Comparison of ENCODE assay signal across 3 cellular contexts in the genomic region with DNA sequence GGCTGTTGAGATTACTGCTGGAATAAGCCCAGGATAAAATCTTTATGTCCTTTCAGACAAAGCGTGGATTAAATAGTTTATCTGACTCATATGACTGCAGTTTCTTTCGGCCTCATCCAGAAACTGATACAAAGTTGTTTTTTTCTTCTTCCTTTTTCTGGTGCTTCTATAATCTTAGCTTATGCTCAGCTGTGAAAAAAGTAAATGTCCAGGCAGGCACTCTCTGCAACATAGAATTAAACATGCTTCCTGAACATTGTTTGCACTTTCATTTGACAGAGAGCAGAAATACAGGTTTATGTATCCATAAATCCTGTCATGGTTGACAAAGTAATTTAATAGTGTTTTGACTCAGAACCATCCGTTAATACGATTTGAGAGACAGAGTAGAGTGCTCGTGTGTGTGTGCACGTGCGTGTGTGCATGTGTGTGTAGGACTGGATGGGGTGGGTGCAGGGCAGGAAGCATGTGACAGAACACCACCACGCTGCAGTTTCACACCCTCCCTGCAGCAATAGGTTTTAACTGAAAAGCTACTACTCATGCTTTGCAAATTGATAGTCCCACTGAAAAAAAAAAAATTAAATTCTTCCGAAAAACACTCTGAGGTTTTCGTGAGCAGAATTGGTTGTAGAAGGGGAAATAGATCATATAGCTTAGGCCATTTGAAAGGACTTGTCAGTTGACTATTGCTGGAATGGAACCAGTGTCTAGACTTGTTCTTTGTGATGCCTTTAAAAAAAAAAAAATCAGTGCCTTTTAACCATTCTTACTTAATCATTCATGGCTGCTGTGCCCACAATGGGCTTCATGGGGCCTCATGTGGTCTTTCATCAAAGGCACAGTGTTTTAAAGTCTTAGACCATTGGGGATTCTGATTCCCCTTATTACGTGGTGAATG.
TF ChIP-seq lines count a peak whose summit lies in the region.

No MANE protein-coding gene starts in this region.

TF ChIP-seq in IMR-90, 13 proteins besides CTCF, POLR2A, EP300 and RAD21 (continued from another document):
- no peak for TF ChIP-seq MXI1 (IDR thresholded peaks at IDR 0.05; ENCODE audit: borderline replicate concordance, low read depth, low read length)
- TF ChIP-seq MAZ (IDR thresholded peaks at IDR 0.05; ENCODE audit: borderline replicate concordance, low read depth, low read length), result no peak
- no peak for TF ChIP-seq CEBPB (IDR thresholded peaks at IDR 0.05; ENCODE audit: low read depth, low read length)
- TF ChIP-seq SMC3 (IDR thresholded peaks at IDR 0.05; ENCODE audit: low read depth, low read length), result no peak
- TF ChIP-seq, protein P1, sequence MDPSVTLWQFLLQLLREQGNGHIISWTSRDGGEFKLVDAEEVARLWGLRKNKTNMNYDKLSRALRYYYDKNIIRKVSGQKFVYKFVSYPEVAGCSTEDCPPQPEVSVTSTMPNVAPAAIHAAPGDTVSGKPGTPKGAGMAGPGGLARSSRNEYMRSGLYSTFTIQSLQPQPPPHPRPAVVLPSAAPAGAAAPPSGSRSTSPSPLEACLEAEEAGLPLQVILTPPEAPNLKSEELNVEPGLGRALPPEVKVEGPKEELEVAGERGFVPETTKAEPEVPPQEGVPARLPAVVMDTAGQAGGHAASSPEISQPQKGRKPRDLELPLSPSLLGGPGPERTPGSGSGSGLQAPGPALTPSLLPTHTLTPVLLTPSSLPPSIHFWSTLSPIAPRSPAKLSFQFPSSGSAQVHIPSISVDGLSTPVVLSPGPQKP (IDR thresholded peaks at IDR 0.05; ENCODE audit: borderline replicate concordance, low read depth, low read length), result no peak
- no peak for TF ChIP-seq FOS (IDR thresholded peaks at IDR 0.05; ENCODE audit: low read depth, low read length)
- TF ChIP-seq, protein P2, sequence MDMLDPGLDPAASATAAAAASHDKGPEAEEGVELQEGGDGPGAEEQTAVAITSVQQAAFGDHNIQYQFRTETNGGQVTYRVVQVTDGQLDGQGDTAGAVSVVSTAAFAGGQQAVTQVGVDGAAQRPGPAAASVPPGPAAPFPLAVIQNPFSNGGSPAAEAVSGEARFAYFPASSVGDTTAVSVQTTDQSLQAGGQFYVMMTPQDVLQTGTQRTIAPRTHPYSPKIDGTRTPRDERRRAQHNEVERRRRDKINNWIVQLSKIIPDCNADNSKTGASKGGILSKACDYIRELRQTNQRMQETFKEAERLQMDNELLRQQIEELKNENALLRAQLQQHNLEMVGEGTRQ (IDR thresholded peaks at IDR 0.05; ENCODE audit: low read depth, low read length), result no peak
- TF ChIP-seq BHLHE40 (IDR thresholded peaks at IDR 0.05; ENCODE audit: low read depth, low read length), result no peak; the same call in 1 of the 2 replicates
- no peak for TF ChIP-seq RCOR1 (IDR thresholded peaks at IDR 0.05; ENCODE audit: insufficient replicate concordance, low read length)
- no peak for TF ChIP-seq CHD1 (IDR thresholded peaks at IDR 0.05; ENCODE audit: low read depth, low read length)
- TF ChIP-seq NFE2L2 (IDR thresholded peaks at IDR 0.05; ENCODE audit: low read depth, low read length), result no peak
- TF ChIP-seq MAFK (IDR thresholded peaks at IDR 0.05; ENCODE audit: low read depth, low read length), result no peak

TF ChIP-seq in SK-N-SH treated with all-trans-retinoic acid at 6 μM for 48 hours, 23 proteins besides CTCF, POLR2A, EP300 and RAD21 (continued from another document):
- TF ChIP-seq, protein P3, sequence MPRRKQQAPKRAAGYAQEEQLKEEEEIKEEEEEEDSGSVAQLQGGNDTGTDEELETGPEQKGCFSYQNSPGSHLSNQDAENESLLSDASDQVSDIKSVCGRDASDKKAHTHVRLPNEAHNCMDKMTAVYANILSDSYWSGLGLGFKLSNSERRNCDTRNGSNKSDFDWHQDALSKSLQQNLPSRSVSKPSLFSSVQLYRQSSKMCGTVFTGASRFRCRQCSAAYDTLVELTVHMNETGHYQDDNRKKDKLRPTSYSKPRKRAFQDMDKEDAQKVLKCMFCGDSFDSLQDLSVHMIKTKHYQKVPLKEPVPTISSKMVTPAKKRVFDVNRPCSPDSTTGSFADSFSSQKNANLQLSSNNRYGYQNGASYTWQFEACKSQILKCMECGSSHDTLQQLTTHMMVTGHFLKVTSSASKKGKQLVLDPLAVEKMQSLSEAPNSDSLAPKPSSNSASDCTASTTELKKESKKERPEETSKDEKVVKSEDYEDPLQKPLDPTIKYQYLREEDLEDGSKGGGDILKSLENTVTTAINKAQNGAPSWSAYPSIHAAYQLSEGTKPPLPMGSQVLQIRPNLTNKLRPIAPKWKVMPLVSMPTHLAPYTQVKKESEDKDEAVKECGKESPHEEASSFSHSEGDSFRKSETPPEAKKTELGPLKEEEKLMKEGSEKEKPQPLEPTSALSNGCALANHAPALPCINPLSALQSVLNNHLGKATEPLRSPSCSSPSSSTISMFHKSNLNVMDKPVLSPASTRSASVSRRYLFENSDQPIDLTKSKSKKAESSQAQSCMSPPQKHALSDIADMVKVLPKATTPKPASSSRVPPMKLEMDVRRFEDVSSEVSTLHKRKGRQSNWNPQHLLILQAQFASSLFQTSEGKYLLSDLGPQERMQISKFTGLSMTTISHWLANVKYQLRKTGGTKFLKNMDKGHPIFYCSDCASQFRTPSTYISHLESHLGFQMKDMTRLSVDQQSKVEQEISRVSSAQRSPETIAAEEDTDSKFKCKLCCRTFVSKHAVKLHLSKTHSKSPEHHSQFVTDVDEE (CRISPR knock-in tag; IDR thresholded peaks at IDR 0.05), result 0 out of 2 replicates have a peak, but pooled peaks have one; percentile 70
- TF ChIP-seq ZFP30 (CRISPR knock-in tag; IDR thresholded peaks at IDR 0.05), result no peak
- peak; percentile 64 for TF ChIP-seq ISL1 (CRISPR knock-in tag; IDR thresholded peaks at IDR 0.05)
- TF ChIP-seq OSR1 (CRISPR knock-in tag; IDR thresholded peaks at IDR 0.05), result no peak
- TF ChIP-seq GLIS3 (CRISPR knock-in tag; IDR thresholded peaks at IDR 0.05), result 0 out of 2 replicates have a peak, but pooled peaks have one; percentile 16
- TF ChIP-seq ARNTL (CRISPR knock-in tag; IDR thresholded peaks at IDR 0.05; ENCODE audit: borderline replicate concordance, low read depth), result peak; percentile 64; the same call in 1 of the 2 replicates

TF ChIP-seq in K562, 482 proteins besides CTCF, POLR2A, EP300 and RAD21:
- peak; percentile 6 for TF ChIP-seq MEIS2 (IDR thresholded peaks at IDR 0.05; ENCODE audit: partially characterized antibody)
- TF ChIP-seq, protein P4, sequence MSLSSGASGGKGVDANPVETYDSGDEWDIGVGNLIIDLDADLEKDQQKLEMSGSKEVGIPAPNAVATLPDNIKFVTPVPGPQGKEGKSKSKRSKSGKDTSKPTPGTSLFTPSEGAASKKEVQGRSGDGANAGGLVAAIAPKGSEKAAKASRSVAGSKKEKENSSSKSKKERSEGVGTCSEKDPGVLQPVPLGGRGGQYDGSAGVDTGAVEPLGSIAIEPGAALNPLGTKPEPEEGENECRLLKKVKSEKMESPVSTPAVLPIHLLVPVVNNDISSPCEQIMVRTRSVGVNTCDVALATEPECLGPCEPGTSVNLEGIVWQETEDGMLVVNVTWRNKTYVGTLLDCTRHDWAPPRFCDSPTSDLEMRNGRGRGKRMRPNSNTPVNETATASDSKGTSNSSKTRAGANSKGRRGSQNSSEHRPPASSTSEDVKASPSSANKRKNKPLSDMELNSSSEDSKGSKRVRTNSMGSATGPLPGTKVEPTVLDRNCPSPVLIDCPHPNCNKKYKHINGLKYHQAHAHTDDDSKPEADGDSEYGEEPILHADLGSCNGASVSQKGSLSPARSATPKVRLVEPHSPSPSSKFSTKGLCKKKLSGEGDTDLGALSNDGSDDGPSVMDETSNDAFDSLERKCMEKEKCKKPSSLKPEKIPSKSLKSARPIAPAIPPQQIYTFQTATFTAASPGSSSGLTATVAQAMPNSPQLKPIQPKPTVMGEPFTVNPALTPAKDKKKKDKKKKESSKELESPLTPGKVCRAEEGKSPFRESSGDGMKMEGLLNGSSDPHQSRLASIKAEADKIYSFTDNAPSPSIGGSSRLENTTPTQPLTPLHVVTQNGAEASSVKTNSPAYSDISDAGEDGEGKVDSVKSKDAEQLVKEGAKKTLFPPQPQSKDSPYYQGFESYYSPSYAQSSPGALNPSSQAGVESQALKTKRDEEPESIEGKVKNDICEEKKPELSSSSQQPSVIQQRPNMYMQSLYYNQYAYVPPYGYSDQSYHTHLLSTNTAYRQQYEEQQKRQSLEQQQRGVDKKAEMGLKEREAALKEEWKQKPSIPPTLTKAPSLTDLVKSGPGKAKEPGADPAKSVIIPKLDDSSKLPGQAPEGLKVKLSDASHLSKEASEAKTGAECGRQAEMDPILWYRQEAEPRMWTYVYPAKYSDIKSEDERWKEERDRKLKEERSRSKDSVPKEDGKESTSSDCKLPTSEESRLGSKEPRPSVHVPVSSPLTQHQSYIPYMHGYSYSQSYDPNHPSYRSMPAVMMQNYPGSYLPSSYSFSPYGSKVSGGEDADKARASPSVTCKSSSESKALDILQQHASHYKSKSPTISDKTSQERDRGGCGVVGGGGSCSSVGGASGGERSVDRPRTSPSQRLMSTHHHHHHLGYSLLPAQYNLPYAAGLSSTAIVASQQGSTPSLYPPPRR (CRISPR knock-in tag; IDR thresholded peaks at IDR 0.05; ENCODE audit: borderline replicate concordance), result no peak
